9 cellular contexts compared by ENCODE assay signal in the genomic region with DNA sequence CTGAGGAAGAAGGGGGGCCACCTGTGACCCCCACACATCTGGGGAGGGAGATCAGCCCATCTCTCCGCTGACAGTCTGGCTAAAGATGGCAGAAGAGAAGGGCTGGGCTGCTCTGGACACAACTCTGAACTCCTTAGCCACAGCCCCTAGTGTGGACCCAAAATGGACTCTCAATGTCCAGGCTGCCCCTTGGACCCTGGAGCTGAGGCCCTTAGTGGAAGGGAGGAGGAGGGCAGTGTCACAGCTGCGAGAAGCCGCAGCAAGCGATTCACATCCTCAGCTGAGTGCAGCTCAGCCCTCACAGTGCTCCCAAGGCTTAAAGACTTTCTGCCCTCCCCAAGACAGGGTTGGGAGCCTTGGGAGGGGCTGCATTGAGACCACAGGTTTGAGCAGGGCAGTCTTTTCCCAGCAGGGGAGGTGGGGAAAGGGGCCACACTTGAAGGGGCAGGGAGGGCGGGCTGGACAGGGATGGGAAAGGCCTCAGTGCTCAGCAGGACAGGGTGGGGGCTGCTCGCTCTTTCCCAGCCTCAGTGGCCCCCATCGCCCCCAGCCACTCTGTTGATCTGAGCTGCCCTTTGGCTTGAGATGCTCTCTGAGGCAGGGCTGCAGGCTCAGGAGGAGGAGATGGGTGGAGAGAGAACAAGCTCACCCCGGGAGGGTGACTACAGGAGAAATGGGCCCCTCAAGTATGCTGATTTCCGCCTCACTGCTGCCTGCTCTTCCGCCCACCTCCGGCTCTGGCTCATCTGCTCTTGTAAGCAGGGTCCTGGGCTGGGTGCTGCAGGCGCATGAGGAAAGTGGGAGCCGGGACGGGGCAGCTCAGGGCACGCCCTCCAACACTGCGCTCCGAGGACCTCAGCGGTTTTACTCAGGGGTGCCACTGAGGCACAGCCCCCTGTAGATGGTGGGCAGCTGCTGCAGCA. TPM values are rescaled to one million over a fixed set of nuclear protein-coding genes. Genes with fewer than 3 reads are reported as not detected.
A peak's percentile ranks its signal among the peaks of the same experiment; 100 is the strongest.
DNase-seq lines count a peak whose midpoint lies in the region; ATAC-seq, FAIRE-seq and TF ChIP-seq lines count a peak whose summit lies in the region.
"Had no signal": no experiment of that assay in that cellular context is flagged by ENCODE, and none has a peak within 500 bp of the region (broad histone marks: within the 10 kb centered on the region; RNA-seq: fewer than 3 reads in every experiment).

No MANE protein-coding gene starts in this region.

- TF ChIP-seq CTCF in heart right ventricle (IDR thresholded peaks at IDR 0.05) (no peak), ascending aorta (IDR thresholded peaks at IDR 0.05) (no peak), upper lobe of left lung (IDR thresholded peaks at IDR 0.05) (no peak)

- H3K9ac ChIP-seq in muscle layer of colon (ENCODE audit: low read length) = no peak overlapping the region

- H3K36me3 ChIP-seq in heart right ventricle = peaks cover 0 to 26% (median 0%) of the 10 kb centered on the region in 9 donors
- peaks cover 0 to 4% of the 10 kb centered on the region in 2 donors for H3K36me3 ChIP-seq in ascending aorta
- no peaks in the 10 kb centered on the region for H3K36me3 ChIP-seq in muscle layer of colon (ENCODE audit: insufficient read depth, low read length)
- H3K36me3 ChIP-seq in upper lobe of left lung = peaks cover 0 to 5% (median under 1%) of the 10 kb centered on the region in 4 donors
- H3K36me3 ChIP-seq: cardiac muscle cell had no signal

- intact Hi-C loops in heart right ventricle (cut with DNase I) = loop anchor here in 7 of 10 donors (2.0 to 5.0 kb wide), 4 partner anchors 49 to 59 kb away; a partner anchor contains a TSS
- intact Hi-C loops in Right ventricle myocardium superior (cut with DNase I) = loop anchor here (5.0 kb wide), 1 partner anchor 49 kb away; a partner anchor contains a TSS
- intact Hi-C loops in ascending aorta (cut with DNase I) = loop anchor here (1.0 to 5.0 kb wide), 4 partner anchors 21 to 52 kb away; no protein-coding TSS in a partner anchor

- WGBS in heart right ventricle, 2 donors = 84 to 85% methylated on average over 18 of the region's 18 CpGs
- 83 to 89% methylated on average over 13 to 18 of the region's 18 CpGs for WGBS in upper lobe of left lung, 2 donors

- no peaks in the 10 kb centered on the region for H3K9me3 ChIP-seq in heart right ventricle
- no peaks in the 10 kb centered on the region for H3K9me3 ChIP-seq in ascending aorta
- H3K9me3 ChIP-seq in muscle layer of colon (ENCODE audit: low read length) = no peaks in the 10 kb centered on the region
- no peaks in the 10 kb centered on the region for H3K9me3 ChIP-seq in upper lobe of left lung

- no peak for FAIRE-seq in HTR-8/SVneo (lab: Jason Lieb, UNC)

- ATAC-seq in heart right ventricle = no peak
- ATAC-seq in Right ventricle myocardium superior (ENCODE audit: poor library complexity) = no peak
- ATAC-seq in upper lobe of left lung (ENCODE audit: low FRiP score in 2 of 2) = no peak
- ATAC-seq in HG03039 (IDR thresholded peaks at IDR 0.05; ENCODE audit: unreplicated experiment) = no peak
- ATAC-seq in GM19467 (IDR thresholded peaks at IDR 0.05; ENCODE audit: unreplicated experiment) = no peak

- DNase-seq in heart right ventricle (no peak), Right ventricle myocardium superior (no peak), ascending aorta (ENCODE audit: low spot score in 2 of 2) (no peak), upper lobe of left lung (no peak), HTR-8/SVneo (ENCODE audit: insufficient read length, low spot score) (no peak)

- H3K27me3 ChIP-seq in heart right ventricle = no peaks in the 10 kb centered on the region
- no peaks in the 10 kb centered on the region for H3K27me3 ChIP-seq in ascending aorta
- no peaks in the 10 kb centered on the region for H3K27me3 ChIP-seq in muscle layer of colon (ENCODE audit: control insufficient read depth in 1 of 2, insufficient read depth in 2 of 2, low read length in 2 of 2)
- no peaks in the 10 kb centered on the region for H3K27me3 ChIP-seq in upper lobe of left lung
- H3K27me3 ChIP-seq: cardiac muscle cell had no signal

- peak overlapping the region; percentile 69 to 92 (median 84) for H3K27ac ChIP-seq in heart right ventricle
- H3K27ac ChIP-seq in ascending aorta = peak overlapping the region; percentile 90 to 91
- H3K27ac ChIP-seq in muscle layer of colon (ENCODE audit: low read depth, low read length) = peak overlapping the region; percentile 94
- H3K27ac ChIP-seq in upper lobe of left lung = peak overlapping the region; percentile 66 to 90 (median 84)

- peaks cover 32 to 77% (median 45%) of the 10 kb centered on the region in 9 donors for H3K4me1 ChIP-seq in heart right ventricle
- H3K4me1 ChIP-seq in ascending aorta = peaks cover 14 to 32% of the 10 kb centered on the region in 2 donors
- H3K4me1 ChIP-seq in muscle layer of colon (ENCODE audit: insufficient read depth, low read length) = peaks cover 44% of the 10 kb centered on the region
- H3K4me1 ChIP-seq in upper lobe of left lung = peaks cover 45 to 63% (median 60%) of the 10 kb centered on the region in 4 donors

- no peak for TF ChIP-seq EP300 in upper lobe of left lung (IDR thresholded peaks at IDR 0.05)

- H3K4me3 ChIP-seq in heart right ventricle (peak overlapping the region in 1 of 10 donors; percentile 8), ascending aorta (no peak overlapping the region), muscle layer of colon (ENCODE audit: low read depth in 1 of 2, low read length in 2 of 2) (peak overlapping the region in 1 of 2 donors; percentile 2), upper lobe of left lung (no peak overlapping the region)
- H3K4me3 ChIP-seq: cardiac muscle cell had no signal

- no peak for TF ChIP-seq POLR2A in upper lobe of left lung (IDR thresholded peaks at IDR 0.05)

RNA-seq across cellular contexts. Expression of a gene that starts 50.9 kb away (rescaled TPM):
- total RNA-seq in heart right ventricle = 100 to 1,000 TPM in 2 of 10 donors, 10 to 100 TPM in 8; 39.8 to 121 (median 62.1) TPM
- 10 to 100 TPM; 39.0 to 39.7 TPM for polyA plus RNA-seq in heart right ventricle
- 74.1 TPM for total RNA-seq in Right ventricle myocardium superior
- 98.6 TPM for total RNA-seq in ascending aorta
- 100 to 1,000 TPM in 1 of 6 donors, 10 to 100 TPM in 5; 40.7 to 202 (median 72.4) TPM for total RNA-seq in upper lobe of left lung
